ENCODE assay signal across 1 cellular context in genomic region chr14:61102549-61103466, GRCh38.
TF ChIP-seq lines count a peak whose summit lies in the region.

No MANE protein-coding gene starts in this region.

TF ChIP-seq in A549, 52 proteins besides CTCF, POLR2A, EP300 and RAD21:
- no peak for TF ChIP-seq PBX3 (IDR thresholded peaks at IDR 0.05)
- TF ChIP-seq CHD2 (IDR thresholded peaks at IDR 0.05; ENCODE audit: low read length, partially characterized antibody), result no peak
- no peak for TF ChIP-seq CEBPB (IDR thresholded peaks at IDR 0.05)
- TF ChIP-seq, protein P1, sequence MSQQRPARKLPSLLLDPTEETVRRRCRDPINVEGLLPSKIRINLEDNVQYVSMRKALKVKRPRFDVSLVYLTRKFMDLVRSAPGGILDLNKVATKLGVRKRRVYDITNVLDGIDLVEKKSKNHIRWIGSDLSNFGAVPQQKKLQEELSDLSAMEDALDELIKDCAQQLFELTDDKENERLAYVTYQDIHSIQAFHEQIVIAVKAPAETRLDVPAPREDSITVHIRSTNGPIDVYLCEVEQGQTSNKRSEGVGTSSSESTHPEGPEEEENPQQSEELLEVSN (IDR thresholded peaks at IDR 0.05; ENCODE audit: borderline replicate concordance, low read depth), result no peak; the same call in 1 of the 2 replicates
- no peak for TF ChIP-seq HES2 (IDR thresholded peaks at IDR 0.05)
- peak; percentile 47; the same call in 1 of the 2 replicates for TF ChIP-seq HOXA7 (CRISPR knock-in tag; IDR thresholded peaks at IDR 0.05)
- 0 out of 2 replicates have a peak, but pooled peaks have one; percentile 42 for TF ChIP-seq FOXS1 (CRISPR knock-in tag; IDR thresholded peaks at IDR 0.05)
- no peak for TF ChIP-seq POLR2AphosphoS2 (conservative IDR thresholded peaks at IDR 0.05; ENCODE audit: low read length)
- peak; percentile 76; the same call in 1 of the 2 replicates for TF ChIP-seq ZNF302 (CRISPR knock-in tag; IDR thresholded peaks at IDR 0.05)
- no peak for TF ChIP-seq CBX8 (IDR thresholded peaks at IDR 0.05)
- TF ChIP-seq SREBF2 (IDR thresholded peaks at IDR 0.05), result no peak
- TF ChIP-seq GATA3 (IDR thresholded peaks at IDR 0.05; ENCODE audit: borderline replicate concordance), result peak; percentile 74; the same call in 1 of the 2 replicates
- TF ChIP-seq KDM1A (IDR thresholded peaks at IDR 0.05; ENCODE audit: low read depth), result no peak
- peak; percentile 77 for TF ChIP-seq HEYL (CRISPR knock-in tag; IDR thresholded peaks at IDR 0.05)
- no peak for TF ChIP-seq NR3C1 (IDR thresholded peaks at IDR 0.05)
- TF ChIP-seq HDAC2 (IDR thresholded peaks at IDR 0.05), result no peak
- TF ChIP-seq, protein P2, sequence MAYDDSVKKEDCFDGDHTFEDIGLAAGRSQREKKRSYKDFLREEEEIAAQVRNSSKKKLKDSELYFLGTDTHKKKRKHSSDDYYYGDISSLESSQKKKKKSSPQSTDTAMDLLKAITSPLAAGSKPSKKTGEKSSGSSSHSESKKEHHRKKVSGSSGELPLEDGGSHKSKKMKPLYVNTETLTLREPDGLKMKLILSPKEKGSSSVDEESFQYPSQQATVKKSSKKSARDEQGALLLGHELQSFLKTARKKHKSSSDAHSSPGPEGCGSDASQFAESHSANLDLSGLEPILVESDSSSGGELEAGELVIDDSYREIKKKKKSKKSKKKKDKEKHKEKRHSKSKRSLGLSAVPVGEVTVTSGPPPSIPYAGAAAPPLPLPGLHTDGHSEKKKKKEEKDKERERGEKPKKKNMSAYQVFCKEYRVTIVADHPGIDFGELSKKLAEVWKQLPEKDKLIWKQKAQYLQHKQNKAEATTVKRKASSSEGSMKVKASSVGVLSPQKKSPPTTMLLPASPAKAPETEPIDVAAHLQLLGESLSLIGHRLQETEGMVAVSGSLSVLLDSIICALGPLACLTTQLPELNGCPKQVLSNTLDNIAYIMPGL (CRISPR knock-in tag; IDR thresholded peaks at IDR 0.05; ENCODE audit: borderline replicate concordance), result no peak
- TF ChIP-seq HOXB13 (CRISPR knock-in tag; IDR thresholded peaks at IDR 0.05; ENCODE audit: low read depth), result peak; percentile 69
- no peak for TF ChIP-seq RFX5 (IDR thresholded peaks at IDR 0.05)
- TF ChIP-seq KDM5A (IDR thresholded peaks at IDR 0.05), result no peak
- TF ChIP-seq, protein P3, sequence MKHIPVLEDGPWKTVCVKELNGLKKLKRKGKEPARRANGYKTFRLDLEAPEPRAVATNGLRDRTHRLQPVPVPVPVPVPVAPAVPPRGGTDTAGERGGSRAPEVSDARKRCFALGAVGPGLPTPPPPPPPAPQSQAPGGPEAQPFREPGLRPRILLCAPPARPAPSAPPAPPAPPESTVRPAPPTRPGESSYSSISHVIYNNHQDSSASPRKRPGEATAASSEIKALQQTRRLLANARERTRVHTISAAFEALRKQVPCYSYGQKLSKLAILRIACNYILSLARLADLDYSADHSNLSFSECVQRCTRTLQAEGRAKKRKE (CRISPR knock-in tag; IDR thresholded peaks at IDR 0.05; ENCODE audit: low read depth), result peak; percentile 91
- no peak for TF ChIP-seq TFCP2L1 (CRISPR knock-in tag; IDR thresholded peaks at IDR 0.05)
- TF ChIP-seq NFE2L2 (conservative IDR thresholded peaks at IDR 0.05; ENCODE audit: low read length), result no peak
- no peak for TF ChIP-seq SMC3 (IDR thresholded peaks at IDR 0.05)
- no peak for TF ChIP-seq ZFP36 (IDR thresholded peaks at IDR 0.05; ENCODE audit: borderline replicate concordance, partially characterized antibody)
- TF ChIP-seq CHD4 (IDR thresholded peaks at IDR 0.05; ENCODE audit: borderline replicate concordance), result no peak
- no peak for TF ChIP-seq MAFK (IDR thresholded peaks at IDR 0.05; ENCODE audit: partially characterized antibody)
- no peak for TF ChIP-seq REST (IDR thresholded peaks at IDR 0.05)
- no peak for TF ChIP-seq MAZ (IDR thresholded peaks at IDR 0.05; ENCODE audit: borderline replicate concordance, low read depth, low read length)
- no peak for TF ChIP-seq MYC (IDR thresholded peaks at IDR 0.05; ENCODE audit: borderline replicate concordance, low read length)
- no peak for TF ChIP-seq ZSCAN20 (CRISPR knock-in tag; IDR thresholded peaks at IDR 0.05)
- TF ChIP-seq, protein P4, sequence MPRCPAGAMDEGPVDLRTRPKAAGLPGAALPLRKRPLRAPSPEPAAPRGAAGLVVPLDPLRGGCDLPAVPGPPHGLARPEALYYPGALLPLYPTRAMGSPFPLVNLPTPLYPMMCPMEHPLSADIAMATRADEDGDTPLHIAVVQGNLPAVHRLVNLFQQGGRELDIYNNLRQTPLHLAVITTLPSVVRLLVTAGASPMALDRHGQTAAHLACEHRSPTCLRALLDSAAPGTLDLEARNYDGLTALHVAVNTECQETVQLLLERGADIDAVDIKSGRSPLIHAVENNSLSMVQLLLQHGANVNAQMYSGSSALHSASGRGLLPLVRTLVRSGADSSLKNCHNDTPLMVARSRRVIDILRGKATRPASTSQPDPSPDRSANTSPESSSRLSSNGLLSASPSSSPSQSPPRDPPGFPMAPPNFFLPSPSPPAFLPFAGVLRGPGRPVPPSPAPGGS (IDR thresholded peaks at IDR 0.05), result no peak
- TF ChIP-seq RCOR1 (IDR thresholded peaks at IDR 0.05; ENCODE audit: low read depth, low read length), result no peak
- no peak for TF ChIP-seq TP53 (CRISPR knock-in tag; IDR thresholded peaks at IDR 0.05)
- TF ChIP-seq EHMT2 (IDR thresholded peaks at IDR 0.05; ENCODE audit: low read depth), result no peak
- no peak for TF ChIP-seq JUN (IDR thresholded peaks at IDR 0.05)
- no peak for TF ChIP-seq BHLHE40 (IDR thresholded peaks at IDR 0.05; ENCODE audit: low read depth, low read length)
- TF ChIP-seq FOSL2 (IDR thresholded peaks at IDR 0.05), result no peak
- peak; percentile 52 for TF ChIP-seq FOSL2 (CRISPR knock-in tag; IDR thresholded peaks at IDR 0.05)
- 0 out of 2 replicates have a peak, but pooled peaks have one; percentile 23 for TF ChIP-seq FOSB (CRISPR knock-in tag; IDR thresholded peaks at IDR 0.05)
- TF ChIP-seq RNF2 (IDR thresholded peaks at IDR 0.05; ENCODE audit: borderline replicate concordance, low read depth), result no peak
- no peak for TF ChIP-seq JUNB (IDR thresholded peaks at IDR 0.05)
- no peak for TF ChIP-seq ELK1 (IDR thresholded peaks at IDR 0.05; ENCODE audit: low read depth, low read length)
- TF ChIP-seq, protein P5, sequence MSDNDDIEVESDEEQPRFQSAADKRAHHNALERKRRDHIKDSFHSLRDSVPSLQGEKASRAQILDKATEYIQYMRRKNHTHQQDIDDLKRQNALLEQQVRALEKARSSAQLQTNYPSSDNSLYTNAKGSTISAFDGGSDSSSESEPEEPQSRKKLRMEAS (IDR thresholded peaks at IDR 0.05), result peak; percentile 53
- no peak for TF ChIP-seq RARB (CRISPR knock-in tag; IDR thresholded peaks at IDR 0.05)
- TF ChIP-seq HOXB5 (CRISPR knock-in tag; IDR thresholded peaks at IDR 0.05), result peak; percentile 79; the same call in 1 of the 2 replicates
- no peak for TF ChIP-seq USF2 (IDR thresholded peaks at IDR 0.05)
- no peak for TF ChIP-seq PHF8 (IDR thresholded peaks at IDR 0.05; ENCODE audit: borderline replicate concordance, low read depth)
- peak; percentile 47; the same call in 1 of the 2 replicates for TF ChIP-seq ESRRA (IDR thresholded peaks at IDR 0.05; ENCODE audit: borderline replicate concordance, low read length)
- TF ChIP-seq NPAS2 (CRISPR knock-in tag; IDR thresholded peaks at IDR 0.05; ENCODE audit: borderline replicate concordance), result peak; percentile 51; the same call in 1 of the 2 replicates
- TF ChIP-seq EHF (CRISPR knock-in tag; IDR thresholded peaks at IDR 0.05), result peak; percentile 55; the same call in 1 of the 2 replicates
- no peak for TF ChIP-seq CBX2 (IDR thresholded peaks at IDR 0.05; ENCODE audit: borderline replicate concordance, low read depth)
- TF ChIP-seq ZC3H11A (IDR thresholded peaks at IDR 0.05), result no peak
TF ChIP-seq in A549: peak in this region for 14.
